In the genomic region with DNA sequence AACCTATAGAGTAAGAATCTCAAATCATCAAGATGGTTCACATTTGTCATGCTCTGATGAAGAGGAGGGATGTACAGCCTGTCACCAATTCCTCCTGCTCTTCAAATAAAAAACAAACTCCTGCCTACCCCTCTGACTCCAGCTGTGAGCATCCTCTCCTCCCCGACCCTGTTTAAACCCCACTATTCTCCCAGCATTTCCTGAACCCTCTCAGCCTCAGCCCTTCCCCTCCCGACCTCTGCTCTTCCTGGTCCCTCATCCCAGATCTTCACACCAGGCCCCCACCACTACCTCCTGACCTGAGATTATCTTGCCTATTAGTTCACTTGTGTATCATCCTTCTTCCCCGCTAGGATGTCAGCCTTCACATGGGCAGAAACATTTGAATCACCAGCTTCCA, we compare ENCODE assay signal across 1 cellular context.
TF ChIP-seq lines count a peak whose summit lies in the region.

No MANE protein-coding gene starts in this region.

TF ChIP-seq in K562, 482 proteins besides CTCF, POLR2A, EP300 and RAD21 (continued from another document):
- TF ChIP-seq, protein P1, sequence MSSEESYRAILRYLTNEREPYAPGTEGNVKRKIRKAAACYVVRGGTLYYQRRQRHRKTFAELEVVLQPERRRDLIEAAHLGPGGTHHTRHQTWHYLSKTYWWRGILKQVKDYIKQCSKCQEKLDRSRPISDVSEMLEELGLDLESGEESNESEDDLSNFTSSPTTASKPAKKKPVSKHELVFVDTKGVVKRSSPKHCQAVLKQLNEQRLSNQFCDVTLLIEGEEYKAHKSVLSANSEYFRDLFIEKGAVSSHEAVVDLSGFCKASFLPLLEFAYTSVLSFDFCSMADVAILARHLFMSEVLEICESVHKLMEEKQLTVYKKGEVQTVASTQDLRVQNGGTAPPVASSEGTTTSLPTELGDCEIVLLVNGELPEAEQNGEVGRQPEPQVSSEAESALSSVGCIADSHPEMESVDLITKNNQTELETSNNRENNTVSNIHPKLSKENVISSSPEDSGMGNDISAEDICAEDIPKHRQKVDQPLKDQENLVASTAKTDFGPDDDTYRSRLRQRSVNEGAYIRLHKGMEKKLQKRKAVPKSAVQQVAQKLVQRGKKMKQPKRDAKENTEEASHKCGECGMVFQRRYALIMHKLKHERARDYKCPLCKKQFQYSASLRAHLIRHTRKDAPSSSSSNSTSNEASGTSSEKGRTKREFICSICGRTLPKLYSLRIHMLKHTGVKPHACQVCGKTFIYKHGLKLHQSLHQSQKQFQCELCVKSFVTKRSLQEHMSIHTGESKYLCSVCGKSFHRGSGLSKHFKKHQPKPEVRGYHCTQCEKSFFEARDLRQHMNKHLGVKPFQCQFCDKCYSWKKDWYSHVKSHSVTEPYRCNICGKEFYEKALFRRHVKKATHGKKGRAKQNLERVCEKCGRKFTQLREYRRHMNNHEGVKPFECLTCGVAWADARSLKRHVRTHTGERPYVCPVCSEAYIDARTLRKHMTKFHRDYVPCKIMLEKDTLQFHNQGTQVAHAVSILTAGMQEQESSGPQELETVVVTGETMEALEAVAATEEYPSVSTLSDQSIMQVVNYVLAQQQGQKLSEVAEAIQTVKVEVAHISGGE (CRISPR knock-in tag; IDR thresholded peaks at IDR 0.05), result peak in 1 of 3 experiments; percentile 52; a peak in 2 of 6 replicates
- TF ChIP-seq POLR2B (IDR thresholded peaks at IDR 0.05; ENCODE audit: low read depth, partially characterized antibody) (peak; percentile 39), MEF2A (IDR thresholded peaks at IDR 0.05; ENCODE audit: control insufficient read depth, low read depth, low read length) (no peak), EWSR1 (IDR thresholded peaks at IDR 0.05; ENCODE audit: borderline replicate concordance, low read depth, partially characterized antibody) (peak; percentile 40), RBM34 (IDR thresholded peaks at IDR 0.05; ENCODE audit: borderline replicate concordance, insufficient read depth, low read length) (no peak), RBM15 (IDR thresholded peaks at IDR 0.05; ENCODE audit: insufficient read depth, low read length) (no peak), SUPT5H (IDR thresholded peaks at IDR 0.05) (peak; percentile 60), POLR2AphosphoS5 (IDR thresholded peaks at IDR 0.05; ENCODE audit: control insufficient read depth, insufficient read depth, low read depth, low read length) (0 out of 2 replicates have a peak, but pooled peaks have one; percentile 27)
- TF ChIP-seq, protein P2, sequence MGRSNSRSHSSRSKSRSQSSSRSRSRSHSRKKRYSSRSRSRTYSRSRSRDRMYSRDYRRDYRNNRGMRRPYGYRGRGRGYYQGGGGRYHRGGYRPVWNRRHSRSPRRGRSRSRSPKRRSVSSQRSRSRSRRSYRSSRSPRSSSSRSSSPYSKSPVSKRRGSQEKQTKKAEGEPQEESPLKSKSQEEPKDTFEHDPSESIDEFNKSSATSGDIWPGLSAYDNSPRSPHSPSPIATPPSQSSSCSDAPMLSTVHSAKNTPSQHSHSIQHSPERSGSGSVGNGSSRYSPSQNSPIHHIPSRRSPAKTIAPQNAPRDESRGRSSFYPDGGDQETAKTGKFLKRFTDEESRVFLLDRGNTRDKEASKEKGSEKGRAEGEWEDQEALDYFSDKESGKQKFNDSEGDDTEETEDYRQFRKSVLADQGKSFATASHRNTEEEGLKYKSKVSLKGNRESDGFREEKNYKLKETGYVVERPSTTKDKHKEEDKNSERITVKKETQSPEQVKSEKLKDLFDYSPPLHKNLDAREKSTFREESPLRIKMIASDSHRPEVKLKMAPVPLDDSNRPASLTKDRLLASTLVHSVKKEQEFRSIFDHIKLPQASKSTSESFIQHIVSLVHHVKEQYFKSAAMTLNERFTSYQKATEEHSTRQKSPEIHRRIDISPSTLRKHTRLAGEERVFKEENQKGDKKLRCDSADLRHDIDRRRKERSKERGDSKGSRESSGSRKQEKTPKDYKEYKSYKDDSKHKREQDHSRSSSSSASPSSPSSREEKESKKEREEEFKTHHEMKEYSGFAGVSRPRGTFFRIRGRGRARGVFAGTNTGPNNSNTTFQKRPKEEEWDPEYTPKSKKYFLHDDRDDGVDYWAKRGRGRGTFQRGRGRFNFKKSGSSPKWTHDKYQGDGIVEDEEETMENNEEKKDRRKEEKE (IDR thresholded peaks at IDR 0.05; ENCODE audit: borderline replicate concordance in 1 of 2, control insufficient read depth in 1 of 2, low read depth in 2 of 2, low read length in 1 of 2), result peak in 1 of 2 experiments; percentile 6; a peak in 1 of 4 replicates
TF ChIP-seq in K562: peak in this region for 9.
